21 cellular contexts compared by ENCODE assay signal in the genomic region with DNA sequence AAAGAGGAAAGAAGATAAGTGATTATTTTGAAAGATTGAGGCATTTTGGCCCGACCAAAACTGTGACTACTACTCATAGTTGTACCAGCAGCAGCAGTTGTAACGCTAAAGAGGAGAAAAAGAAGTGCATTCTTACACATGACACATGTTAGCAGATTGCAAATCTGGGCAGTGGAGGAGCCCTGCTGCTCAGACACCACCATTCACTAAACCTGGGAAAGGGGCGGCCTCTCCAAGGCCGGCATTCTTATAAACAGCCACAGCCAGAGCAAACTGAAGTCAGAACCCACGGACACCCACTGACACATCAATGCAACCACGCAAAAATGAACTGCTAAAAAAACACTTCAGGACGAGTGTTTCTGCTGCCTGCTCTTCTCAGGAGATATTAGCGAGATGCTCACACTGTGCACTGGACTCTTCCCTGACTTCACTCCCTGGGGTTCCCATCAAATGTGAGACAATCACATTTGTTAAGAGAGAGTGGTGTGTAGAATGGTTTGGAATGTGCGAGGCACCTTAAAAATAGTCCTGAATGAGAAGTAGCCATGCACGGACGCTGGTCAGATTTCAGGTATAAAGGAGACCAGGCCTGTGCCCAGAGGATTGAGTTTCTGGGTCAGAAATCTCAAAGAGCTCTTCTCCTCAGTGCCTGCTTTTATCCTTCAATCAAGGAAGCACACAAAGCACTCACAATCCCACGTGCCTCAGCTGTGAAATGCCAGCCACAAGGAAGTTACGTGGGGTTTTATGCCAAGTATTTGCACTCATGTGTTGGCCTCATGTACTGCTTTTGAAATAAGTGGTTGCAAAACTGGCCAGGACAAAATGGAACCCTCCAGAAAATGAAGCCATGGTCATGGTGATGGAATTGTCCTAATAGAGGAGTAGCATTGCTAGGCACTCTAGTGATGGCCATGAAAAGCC.
DNase-seq lines count a peak whose midpoint lies in the region; ATAC-seq, FAIRE-seq and TF ChIP-seq lines count a peak whose summit lies in the region.
"Had no signal": no experiment of that assay in that cellular context is flagged by ENCODE, and none has a peak within 500 bp of the region (broad histone marks: within the 10 kb centered on the region; RNA-seq: fewer than 3 reads in every experiment).

No MANE protein-coding gene starts in this region.

- 13% methylated on average over 13 of the region's 13 CpGs for WGBS in K562 (ENCODE audit: insufficient coverage, low coverage, missing lambda C conversion rate)
- 69% methylated on average over 13 of the region's 13 CpGs for WGBS in smooth muscle cell (ENCODE audit: low lambda C conversion rate)

- H4K20me1 ChIP-seq in K562 (replicated peaks; ENCODE audit: control insufficient read depth, insufficient read depth, low read length) (no peaks in the 10 kb centered on the region), smooth muscle cell (ENCODE audit: low read depth) (no peaks in the 10 kb centered on the region)

- H3K9ac ChIP-seq in K562 (ENCODE audit: insufficient read depth in 1 of 2, low read depth in 2 of 2, low read length in 2 of 2), result no peak overlapping the region
- H3K9ac ChIP-seq in smooth muscle cell (ENCODE audit: low read depth), result no peak overlapping the region

- BruUV-seq in K562 (replicated peaks; lab: Mats Ljungman, UMichigan), result no TSS peak

- DNase-seq in EH (ENCODE audit: low read depth), result peak; percentile 34
- DNase-seq in K562 (ENCODE audit: extremely low read depth in 1 of 4, low spot score in 3 of 4), result no peak
- DNase-seq in lower lobe of right lung, result no peak
- no peak for DNase-seq in smooth muscle cell (lab: John Stamatoyannopoulos, UW; ENCODE audit: unreplicated experiment)
- DNase-seq in stimulated activated CD4-positive, alpha-beta T cell treated with anti-CD3 and anti-CD28 coated beads, Interleukin-2, amount 100 ng/mL, for 24 hours, result no peak
- no peak for DNase-seq in inferior parietal cortex (ENCODE audit: extremely low spot score)
- no peak for DNase-seq in RKO (ENCODE audit: low spot score)
- DNase-seq: ACHN; activated CD4-positive, alpha-beta T cell treated with anti-CD3 and anti-CD28 coated beads, Interleukin-2, amount 50 U/mL, for 1 hour; activated gamma-delta T cell; activated T-cell treated with anti-CD3 and anti-CD28 coated beads for 4 hours; CD4-positive, alpha-beta T cell; central memory CD4-positive, alpha-beta T cell; effector CD8-positive, alpha-beta T cell; left cardiac atrium; NCI-H187; NCI-H345 had no signal

- H3K4me1 ChIP-seq in K562 (replicated peaks in 1 of 2; ENCODE audit: control insufficient read depth in 2 of 2, insufficient read depth in 2 of 2, low read length in 2 of 2), result peaks cover 0 to 12% of the 10 kb centered on the region in 2 experiments; a peak in 1 of 5 replicates
- H3K4me1 ChIP-seq in lower lobe of right lung, result no peaks in the 10 kb centered on the region
- H3K4me1 ChIP-seq in smooth muscle cell (ENCODE audit: low read depth), result peaks cover 22% of the 10 kb centered on the region

- H3K9me1 ChIP-seq in K562 (ENCODE audit: control insufficient read depth, insufficient read depth, low read length), result no peaks in the 10 kb centered on the region

- TF ChIP-seq RAD21 in K562 (CRISPR knock-in tag; conservative IDR thresholded peaks at IDR 0.05 in 1 of 2, IDR thresholded peaks at IDR 0.05 in 1 of 2), result no peak

- CTCF ChIA-PET in K562 (lab: Yijun Ruan, JAX; ENCODE audit: low intra/inter-chr PET ratio), result no interaction called here

- no peak overlapping the region for H2AFZ ChIP-seq in K562 (ENCODE audit: low read depth, low read length)
- no peak overlapping the region for H2AFZ ChIP-seq in smooth muscle cell (ENCODE audit: low read depth)

- no peak overlapping the region for H3K4me3 ChIP-seq in K562
- H3K4me3 ChIP-seq in lower lobe of right lung, result no peak overlapping the region
- no peak overlapping the region for H3K4me3 ChIP-seq in smooth muscle cell
- H3K4me3 ChIP-seq: vagina had no signal

- H3F3A ChIP-seq in smooth muscle cell (ENCODE audit: low read depth), result no peaks in the 10 kb centered on the region

- no peak for TF ChIP-seq POLR2A in K562 (conservative IDR thresholded peaks at IDR 0.05)

- POLR2A ChIA-PET in K562 (lab: Yijun Ruan, JAX), result interaction anchor here (1.3 to 3.5 kb wide), 4 partner anchors 7 to 23 kb away, joined by 4 to 20 read pairs (median 8); no protein-coding TSS in a partner anchor

- no peak for TF ChIP-seq CTCF in K562 (IDR thresholded peaks at IDR 0.05 in 2 of 3, conservative IDR thresholded peaks at IDR 0.05 in 1 of 3; ENCODE audit: insufficient read depth in 2 of 3, low read depth in 1 of 3, low read length in 3 of 3)
- TF ChIP-seq CTCF in lower lobe of right lung (IDR thresholded peaks at IDR 0.05), result no peak
- TF ChIP-seq CTCF in smooth muscle cell (IDR thresholded peaks at IDR 0.05; ENCODE audit: borderline replicate concordance, insufficient read depth, poor library complexity, severe bottlenecking), result no peak

- TF ChIP-seq EP300 in K562 (IDR thresholded peaks at IDR 0.05; ENCODE audit: low read length), result no peak

- no peak for ATAC-seq in K562
- peak; percentile 45 to 69 for ATAC-seq in lower lobe of right lung
- no peak for ATAC-seq in GM21390 (IDR thresholded peaks at IDR 0.05; ENCODE audit: unreplicated experiment)
- ATAC-seq: esophagus mucosa had no signal

- in situ Hi-C loops in K562 (cut with MboI), result no loop called here

- H3K9me3 ChIP-seq in K562 (replicated peaks; ENCODE audit: control insufficient read depth, insufficient read depth, low read depth, low read length), result no peaks in the 10 kb centered on the region
- no peaks in the 10 kb centered on the region for H3K9me3 ChIP-seq in lower lobe of right lung
- no peaks in the 10 kb centered on the region for H3K9me3 ChIP-seq in smooth muscle cell (replicated peaks; ENCODE audit: low read depth)
- H3K9me3 ChIP-seq: vagina had no signal

- intact Hi-C loops in K562 (cut with micrococcal nuclease) (no loop called here), lower lobe of right lung (cut with DNase I) (no loop called here)

- no peak overlapping the region for H3K4me2 ChIP-seq in K562 (ENCODE audit: insufficient read depth, low read length)
- no peak overlapping the region for H3K4me2 ChIP-seq in smooth muscle cell

- no peak overlapping the region for H3K27ac ChIP-seq in K562 (ENCODE audit: extremely low read depth, low read depth, low read length)
- no peak overlapping the region for H3K27ac ChIP-seq in lower lobe of right lung
- peak overlapping the region; percentile 89 for H3K27ac ChIP-seq in smooth muscle cell (ENCODE audit: low read depth)
- H3K27ac ChIP-seq: vagina had no signal

- peak; percentile 60 for FAIRE-seq in K562 (lab: Jason Lieb, UNC)
- FAIRE-seq: GM12891 had no signal

- H3K27me3 ChIP-seq in K562 (ENCODE audit: control insufficient read depth in 2 of 2, insufficient read depth in 2 of 2, low read length in 2 of 2) (peaks cover 20 to 49% of the 10 kb centered on the region in 2 experiments), lower lobe of right lung (ENCODE audit: low read depth) (no peaks in the 10 kb centered on the region), smooth muscle cell (ENCODE audit: low read depth) (no peaks in the 10 kb centered on the region)
- H3K27me3 ChIP-seq: vagina had no signal

- H3K36me3 ChIP-seq in K562 (ENCODE audit: control insufficient read depth, insufficient read depth, low read length) (no peaks in the 10 kb centered on the region), lower lobe of right lung (no peaks in the 10 kb centered on the region), smooth muscle cell (ENCODE audit: low read depth) (no peaks in the 10 kb centered on the region)

- H3K79me2 ChIP-seq in K562 (ENCODE audit: control insufficient read depth, insufficient read depth, low read length) (no peaks in the 10 kb centered on the region), smooth muscle cell (ENCODE audit: low read depth) (no peaks in the 10 kb centered on the region)

TF ChIP-seq in K562, 482 proteins besides CTCF, POLR2A, EP300 and RAD21:
- no peak for TF ChIP-seq ZNF282 (CRISPR knock-in tag; IDR thresholded peaks at IDR 0.05)

Comparison
In these comparisons a context has a peak if more than half of its experiments do, and no peak if none do; other contexts are left out.
1. ATAC-seq: peak in lower lobe of right lung (2 of 2); none in K562 (single experiment) and GM21390 (single experiment).